Comparison of ENCODE assay signal across 8 cellular contexts in genomic region chr5:79236364-79236969, GRCh38. TPM values are rescaled to one million over a fixed set of nuclear protein-coding genes. Genes with fewer than 3 reads are reported as not detected.
DNase-seq lines count a peak whose midpoint lies in the region; ATAC-seq and TF ChIP-seq lines count a peak whose summit lies in the region.

No MANE protein-coding gene starts in this region.

- H3F3A ChIP-seq in SK-N-SH (replicated peaks; ENCODE audit: insufficient read depth), result no peaks in the 10 kb centered on the region

- H3K4me2 ChIP-seq in SK-N-SH, result peak overlapping the region; percentile 95

- peak overlapping the region; percentile 95 for H3K4me3 Mint-ChIP-seq in MCF 10A (ENCODE audit: unreplicated experiment)

- peaks cover 2 to 4% of the 10 kb centered on the region in 2 experiments; a peak in 3 of 4 replicates for H3K4me1 ChIP-seq in SK-N-SH (ENCODE audit: control insufficient read depth in 1 of 2, insufficient read depth in 2 of 2, low read depth in 1 of 2, low read length in 1 of 2)

- H3K9me3 Mint-ChIP-seq in MCF 10A (ENCODE audit: unreplicated experiment), result no peaks in the 10 kb centered on the region

- WGBS in SK-N-SH (ENCODE audit: low lambda C conversion rate), result no CpG with 5 or more reads among the region's 77 CpGs

- no peak for TF ChIP-seq EP300 in SK-N-SH (IDR thresholded peaks at IDR 0.05; ENCODE audit: borderline replicate concordance in 1 of 2, low read depth in 1 of 2, low read length in 1 of 2)

- peak overlapping the region; percentile 58 to 74 for H3K27ac ChIP-seq in SK-N-SH (ENCODE audit: low read depth in 2 of 2, low read length in 1 of 2)

- peak overlapping the region; percentile 98 for H3K27ac Mint-ChIP-seq in MCF 10A (ENCODE audit: low read depth, unreplicated experiment)

- DNase-seq in AG20443 (ENCODE audit: low spot score) (peak; percentile 58), SK-N-SH (peak; percentile 82), MCF 10A (ENCODE audit: unreplicated experiment) (no peak), iris pigment epithelial cell (ENCODE audit: low read depth) (peak; percentile 24), NCI-H2081 treated with DMSO at 0.1 percent for 48 hours (lab: John Stamatoyannopoulos, UW) (no peak)
- peak; percentile 14 for DNase-seq in stimulated activated CD4-positive, alpha-beta T cell treated with anti-CD3 and anti-CD28 coated beads, Interleukin-1b, Interleukin-23, amount 100 ng/mL, for 48 hours

- H3K79me2 ChIP-seq in SK-N-SH (ENCODE audit: insufficient read depth), result peaks cover 42% of the 10 kb centered on the region

- H3K36me3 ChIP-seq in SK-N-SH (replicated peaks in 1 of 2; ENCODE audit: control insufficient read depth in 1 of 2, insufficient read depth in 2 of 2, low read length in 1 of 2), result no peaks in the 10 kb centered on the region

- peaks cover 25% of the 10 kb centered on the region; the same call in 1 of the 2 replicates for H4K20me1 ChIP-seq in SK-N-SH (ENCODE audit: insufficient read depth)

- peak; percentile 35 for ATAC-seq in GM18907 (IDR thresholded peaks at IDR 0.05; ENCODE audit: unreplicated experiment)
- peak; percentile 15 for ATAC-seq in HG03108 (IDR thresholded peaks at IDR 0.05; ENCODE audit: unreplicated experiment)

- intact Hi-C loops in MCF 10A (cut with micrococcal nuclease), result loop anchor here (5.0 kb wide), 1 partner anchor 81 kb away; no protein-coding TSS in a partner anchor

- no peak for TF ChIP-seq RAD21 in SK-N-SH (IDR thresholded peaks at IDR 0.05; ENCODE audit: low read length)

- H3K9me2 ChIP-seq in SK-N-SH, result no peaks in the 10 kb centered on the region

- POLR2A ChIA-PET in SK-N-SH (lab: Yijun Ruan, JAX) (no interaction called here), MCF 10A (lab: Yijun Ruan, JAX) (interaction anchor here (0.5 to 4.0 kb wide), 29 partner anchors 11 to 1266 kb away, joined by 3 to 76 read pairs (median 4); partner anchors contain the start of genes ARSB and HOMER1)

- no peaks in the 10 kb centered on the region for H3K27me3 ChIP-seq in SK-N-SH (ENCODE audit: insufficient read depth)

- peak overlapping the region; percentile 75 to 96 for H3K4me3 ChIP-seq in SK-N-SH (ENCODE audit: low read depth in 2 of 2, low read length in 1 of 2)

- no TSS peak for BruUV-seq in MCF 10A (replicated peaks; lab: Mats Ljungman, UMichigan)

- CTCF ChIA-PET in SK-N-SH (lab: Yijun Ruan, JAX), result interaction anchor here (0.9 to 4.5 kb wide), 8 partner anchors 20 to 251 kb away, joined by 3 to 25 read pairs (median 4); partner anchors contain the start of gene ARSB
- CTCF ChIA-PET in MCF 10A (lab: Yijun Ruan, JAX), result interaction anchor here (0.6 to 1.8 kb wide), 7 partner anchors 29 to 376 kb away, joined by 3 to 9 read pairs (median 3); no protein-coding TSS in a partner anchor

- H3K9me3 ChIP-seq in SK-N-SH, result no peaks in the 10 kb centered on the region

- H3K9ac ChIP-seq in SK-N-SH, result peak overlapping the region; percentile 79

- TF ChIP-seq CTCF in SK-N-SH (IDR thresholded peaks at IDR 0.05) (no peak), MCF 10A (IDR thresholded peaks at IDR 0.05; ENCODE audit: unreplicated experiment) (no peak)

- peak overlapping the region; percentile 85 for H2AFZ ChIP-seq in SK-N-SH (ENCODE audit: low read depth)

- H3K27me3 Mint-ChIP-seq in MCF 10A (ENCODE audit: insufficient read depth, unreplicated experiment), result no peaks in the 10 kb centered on the region

- peaks cover 12% of the 10 kb centered on the region for H3K4me1 Mint-ChIP-seq in MCF 10A (ENCODE audit: insufficient read depth, unreplicated experiment)

- peaks cover 13% of the 10 kb centered on the region for H3K36me3 Mint-ChIP-seq in MCF 10A (ENCODE audit: insufficient read depth, unreplicated experiment)

TF ChIP-seq in SK-N-SH, 30 proteins besides CTCF, POLR2A, EP300 and RAD21:
- TF ChIP-seq MXI1 (IDR thresholded peaks at IDR 0.05; ENCODE audit: low read depth, low read length) (0 out of 2 replicates have a peak, but pooled peaks have one; percentile 5), JUND (IDR thresholded peaks at IDR 0.05) (no peak), YY1 (IDR thresholded peaks at IDR 0.05; ENCODE audit: low read depth) (peak; percentile 47; the same call in 1 of the 2 replicates), REST (IDR thresholded peaks at IDR 0.05; ENCODE audit: low read depth, low read length) (no peak), SIN3A (IDR thresholded peaks at IDR 0.05; ENCODE audit: borderline replicate concordance, low read depth, low read length) (no peak)
- TF ChIP-seq, protein P1, sequence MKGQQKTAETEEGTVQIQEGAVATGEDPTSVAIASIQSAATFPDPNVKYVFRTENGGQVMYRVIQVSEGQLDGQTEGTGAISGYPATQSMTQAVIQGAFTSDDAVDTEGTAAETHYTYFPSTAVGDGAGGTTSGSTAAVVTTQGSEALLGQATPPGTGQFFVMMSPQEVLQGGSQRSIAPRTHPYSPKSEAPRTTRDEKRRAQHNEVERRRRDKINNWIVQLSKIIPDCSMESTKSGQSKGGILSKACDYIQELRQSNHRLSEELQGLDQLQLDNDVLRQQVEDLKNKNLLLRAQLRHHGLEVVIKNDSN (IDR thresholded peaks at IDR 0.05; ENCODE audit: borderline replicate concordance, low read depth), result no peak

RNA-seq across cellular contexts. Expression of gene JMY, which starts 0.5 kb away (rescaled TPM):
- 1.7 and 1.9 TPM in 2 replicates for polyA plus RNA-seq in SK-N-SH (2012; rRNA removed)
- 2.6 and 3.1 TPM in 2 replicates for polyA plus RNA-seq in SK-N-SH (2012; cell fraction: cytosol; rRNA removed)
- 2.5 and 4.4 TPM in 2 replicates for polyA plus RNA-seq in SK-N-SH (2012; cell fraction: nucleus; rRNA removed)
- total RNA-seq in MCF 10A (2022), result 16.8 and 19.3 TPM in 2 replicates

Comparison
In these comparisons a context has a peak if more than half of its experiments do, and no peak if none do; other contexts are left out.
1. DNase-seq: peak in AG20443 (single experiment), SK-N-SH (single experiment), iris pigment epithelial cell (single experiment) and stimulated activated CD4-positive, alpha-beta T cell treated with anti-CD3 and anti-CD28 coated beads, Interleukin-1b, Interleukin-23, amount 100 ng/mL, for 48 hours (single experiment); none in MCF 10A (single experiment) and NCI-H2081 treated with DMSO at 0.1 percent for 48 hours (single experiment).